In the genomic region with DNA sequence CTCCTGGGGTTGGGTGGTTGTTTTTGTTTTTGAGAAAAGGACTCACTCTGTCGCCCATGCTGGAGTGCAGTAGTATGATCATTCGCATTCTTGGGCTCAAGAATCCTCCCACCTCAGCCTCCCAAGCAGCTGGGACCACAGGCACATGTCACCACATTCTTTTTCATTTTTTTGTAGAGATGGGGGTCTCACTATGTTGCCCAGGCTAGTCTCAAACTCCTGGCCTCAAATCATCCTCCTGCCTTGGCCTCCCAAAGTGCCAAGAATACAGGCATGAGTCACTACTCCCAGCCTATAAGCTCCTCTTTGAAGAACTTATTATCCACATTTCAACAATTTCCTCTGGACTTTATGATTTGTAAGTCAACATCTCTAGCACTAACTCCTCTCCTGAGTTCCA, we compare ENCODE assay signal across 26 cellular contexts.
"Had no signal": no experiment of that assay in that cellular context is flagged by ENCODE, and none has a peak within 500 bp of the region (broad histone marks: within the 10 kb centered on the region; RNA-seq: fewer than 3 reads in every experiment).

No MANE protein-coding gene starts in this region.

- H3K4me2 ChIP-seq: smooth muscle cell had no signal

- H3K27ac ChIP-seq: sigmoid colon, vagina had no signal

- H3K4me3 Mint-ChIP-seq: activated naive CD4-positive, alpha-beta T cell treated with anti-CD3 and anti-CD28 coated beads for 36 hours; activated naive CD8-positive, alpha-beta T cell treated with anti-CD3 and anti-CD28 coated beads, Interleukin-2, amount 10 ng/mL, durations not matched to agents 7 days and 5 days; neural crest cell; stimulated activated naive B cell treated with anti-CD40 and anti-IgM and Interleukin-4, amounts not matched to agents 10 μg/mL and 1 μg/mL and 100 μg/mL, for 72 hours; T-helper 1 cell treated with Interleukin-12 subunit alpha and Interleukin-12 subunit beta and Interleukin-4 antibody, amounts not matched to agents 30 μg/mL and 1 μg/mL, for 36 hours; type B pancreatic cell had no signal

- H3K27me3 Mint-ChIP-seq: activated naive CD8-positive, alpha-beta T cell treated with anti-CD3 and anti-CD28 coated beads, Interleukin-2, amount 10 ng/mL, durations not matched to agents 7 days and 5 days; stimulated activated naive B cell treated with anti-CD40 and anti-IgM and Interleukin-4, amounts not matched to agents 10 μg/mL and 1 μg/mL and 100 μg/mL, for 72 hours; type B pancreatic cell had no signal

- H3K9me3 ChIP-seq: sigmoid colon, vagina had no signal

- DNase-seq: activated CD4-positive, alpha-beta T cell treated with anti-CD3 and anti-CD28 coated beads for 4 hours; activated CD4-positive, alpha-beta T cell treated with anti-CD3 and anti-CD28 coated beads, Interleukin-2, amount 50 U/mL, for 48 hours; activated CD4-positive, CD25-positive, alpha-beta regulatory T cell; activated CD8-positive, alpha-beta memory T cell treated with anti-CD3 and anti-CD28 coated beads, Interleukin-2, amount 50 U/mL, for 48 hours; activated naive CD4-positive, alpha-beta T cell treated with anti-CD3 and anti-CD28 coated beads for 36 hours; activated naive CD8-positive, alpha-beta T cell treated with anti-CD3 and anti-CD28 coated beads, Interleukin-2, amount 10 ng/mL, durations not matched to agents 7 days and 5 days; activated T-cell treated with anti-CD3 and anti-CD28 coated beads, Interleukin-2, amount 50 U/mL, for 48 hours; amygdala; dermis blood vessel endothelial cell; effector CD8-positive, alpha-beta T cell; foreskin melanocyte; glutamatergic neuron; hippocampal formation; left ventricle myocardium superior; mammary epithelial cell; midbrain; occipital lobe; posterior cingulate gyrus; sigmoid colon; stimulated activated CD4-positive, alpha-beta T cell treated with anti-CD3 and anti-CD28 coated beads, Interleukin-15, amount 100 ng/mL, for 24 hours; stimulated activated naive B cell treated with anti-CD40 and anti-IgM and Interleukin-4, amounts not matched to agents 10 μg/mL and 1 μg/mL and 100 μg/mL, for 72 hours had no signal

- ATAC-seq: left ventricle myocardium superior; stimulated activated naive B cell treated with anti-CD40 and anti-IgM and Interleukin-4, amounts not matched to agents 10 μg/mL and 1 μg/mL and 100 μg/mL, for 72 hours had no signal

- H3K27ac Mint-ChIP-seq: activated naive CD4-positive, alpha-beta T cell treated with anti-CD3 and anti-CD28 coated beads for 36 hours; activated naive CD8-positive, alpha-beta T cell treated with anti-CD3 and anti-CD28 coated beads, Interleukin-2, amount 10 ng/mL, durations not matched to agents 7 days and 5 days; stimulated activated naive B cell treated with anti-CD40 and anti-IgM and Interleukin-4, amounts not matched to agents 10 μg/mL and 1 μg/mL and 100 μg/mL, for 72 hours; T-helper 1 cell treated with Interleukin-12 subunit alpha and Interleukin-12 subunit beta and Interleukin-4 antibody, amounts not matched to agents 30 μg/mL and 1 μg/mL, for 36 hours; type B pancreatic cell had no signal

- H3K4me3 ChIP-seq: sigmoid colon, smooth muscle cell, vagina had no signal

- H3K27me3 ChIP-seq: sigmoid colon, vagina had no signal
